In genomic region chr9:35313911-35314310, GRCh38 we compare ENCODE assay signal across 20 cellular contexts.
DNase-seq lines count a peak whose midpoint lies in the region; ATAC-seq lines count a peak whose summit lies in the region.
"Had no signal": no experiment of that assay in that cellular context is flagged by ENCODE, and none has a peak within 500 bp of the region (broad histone marks: within the 10 kb centered on the region; RNA-seq: fewer than 3 reads in every experiment).

No MANE protein-coding gene starts in this region.

- no peaks in the 10 kb centered on the region for H3K4me1 ChIP-seq in NT2/D1 (ENCODE audit: insufficient read depth, insufficient read length)
- H3K4me1 ChIP-seq: colonic mucosa had no signal

- no peak for ATAC-seq in HG03095 (IDR thresholded peaks at IDR 0.05; ENCODE audit: unreplicated experiment)
- ATAC-seq in activated naive CD8-positive, alpha-beta T cell treated with anti-CD3 and anti-CD28 coated beads, Interleukin-2, amount 50 U/mL, for 24 hours = no peak
- ATAC-seq: activated CD4-positive, alpha-beta T cell treated with anti-CD3 and anti-CD28 coated beads for 36 hours; stimulated activated effector memory CD8-positive, alpha-beta T cell treated with anti-CD3 and anti-CD28 coated beads, Interleukin-12 subunit alpha, Interleukin-12 subunit beta, amount 100 ng/mL, for 72 hours had no signal

- peaks cover 7% of the 10 kb centered on the region; the same call in 1 of the 2 replicates for H3K9me3 ChIP-seq in NT2/D1 (ENCODE audit: insufficient read depth, low read length)
- H3K9me3 ChIP-seq: colonic mucosa, psoas muscle, tibial nerve had no signal

- H3K4me1 Mint-ChIP-seq in activated naive CD8-positive, alpha-beta T cell treated with anti-CD3 and anti-CD28 coated beads, Interleukin-2, amount 50 U/mL, for 24 hours = no peaks in the 10 kb centered on the region
- H3K4me1 Mint-ChIP-seq: activated CD4-positive, alpha-beta T cell treated with anti-CD3 and anti-CD28 coated beads for 36 hours; stimulated activated effector memory CD8-positive, alpha-beta T cell treated with anti-CD3 and anti-CD28 coated beads, Interleukin-12 subunit alpha, Interleukin-12 subunit beta, amount 100 ng/mL, for 72 hours had no signal

- no peak overlapping the region for H3K27ac Mint-ChIP-seq in activated naive CD8-positive, alpha-beta T cell treated with anti-CD3 and anti-CD28 coated beads, Interleukin-2, amount 50 U/mL, for 24 hours
- H3K27ac Mint-ChIP-seq: activated CD4-positive, alpha-beta T cell treated with anti-CD3 and anti-CD28 coated beads for 36 hours; stimulated activated effector memory CD8-positive, alpha-beta T cell treated with anti-CD3 and anti-CD28 coated beads, Interleukin-12 subunit alpha, Interleukin-12 subunit beta, amount 100 ng/mL, for 72 hours had no signal

- H3K4me3 ChIP-seq in NT2/D1 (ENCODE audit: insufficient read length, low read depth) = no peak overlapping the region
- H3K4me3 ChIP-seq: colonic mucosa, psoas muscle, tibial nerve had no signal

- H3K9ac ChIP-seq in NT2/D1 (ENCODE audit: insufficient read length, low read depth) = no peak overlapping the region

- peaks cover 3% of the 10 kb centered on the region for H3K9me3 Mint-ChIP-seq in activated naive CD8-positive, alpha-beta T cell treated with anti-CD3 and anti-CD28 coated beads, Interleukin-2, amount 50 U/mL, for 24 hours
- H3K9me3 Mint-ChIP-seq: stimulated activated effector memory CD8-positive, alpha-beta T cell treated with anti-CD3 and anti-CD28 coated beads, Interleukin-12 subunit alpha, Interleukin-12 subunit beta, amount 100 ng/mL, for 72 hours had no signal

- peak; percentile 58 for DNase-seq in GM04503 (ENCODE audit: low read depth)
- peak; percentile 43 for DNase-seq in NT2/D1 (ENCODE audit: low read depth, low spot score)
- peak; percentile 45 for DNase-seq in fibroblast of gingiva (ENCODE audit: low read depth)
- DNase-seq in stromal cell of bone marrow (ENCODE audit: low read depth) = peak; percentile 34
- no peak for DNase-seq in activated naive CD8-positive, alpha-beta T cell treated with anti-CD3 and anti-CD28 coated beads, Interleukin-2, amount 50 U/mL, for 24 hours
- no peak for DNase-seq in mucosa of gallbladder (ENCODE audit: low spot score)
- DNase-seq: activated CD4-positive, alpha-beta T cell treated with anti-CD3 and anti-CD28 coated beads for 36 hours; activated CD8-positive, alpha-beta memory T cell treated with anti-CD3 and anti-CD28 coated beads, Interleukin-2, amount 50 U/mL, for 4 hours; activated gamma-delta T cell; amygdala; colonic mucosa; DMS53; head of caudate nucleus; islet precursor cell; NCI-H187; psoas muscle; T1000 had no signal

- H3K4me3 Mint-ChIP-seq in activated naive CD8-positive, alpha-beta T cell treated with anti-CD3 and anti-CD28 coated beads, Interleukin-2, amount 50 U/mL, for 24 hours = no peak overlapping the region
- H3K4me3 Mint-ChIP-seq: activated CD4-positive, alpha-beta T cell treated with anti-CD3 and anti-CD28 coated beads for 36 hours; stimulated activated effector memory CD8-positive, alpha-beta T cell treated with anti-CD3 and anti-CD28 coated beads, Interleukin-12 subunit alpha, Interleukin-12 subunit beta, amount 100 ng/mL, for 72 hours had no signal

- H3K36me3 Mint-ChIP-seq in activated naive CD8-positive, alpha-beta T cell treated with anti-CD3 and anti-CD28 coated beads, Interleukin-2, amount 50 U/mL, for 24 hours (ENCODE audit: low read depth) = no peaks in the 10 kb centered on the region
- H3K36me3 Mint-ChIP-seq: stimulated activated effector memory CD8-positive, alpha-beta T cell treated with anti-CD3 and anti-CD28 coated beads, Interleukin-12 subunit alpha, Interleukin-12 subunit beta, amount 100 ng/mL, for 72 hours had no signal

- H3K36me3 ChIP-seq in NT2/D1 (ENCODE audit: insufficient read depth, insufficient read length, low read length) = peaks cover 9% of the 10 kb centered on the region

- peaks cover 2% of the 10 kb centered on the region for H3K27me3 Mint-ChIP-seq in activated naive CD8-positive, alpha-beta T cell treated with anti-CD3 and anti-CD28 coated beads, Interleukin-2, amount 50 U/mL, for 24 hours

- H3K27me3 ChIP-seq in NT2/D1 (ENCODE audit: insufficient read depth, insufficient read length) = no peaks in the 10 kb centered on the region
- H3K27me3 ChIP-seq: colonic mucosa, tibial nerve had no signal

Comparison
In these comparisons a context has a peak if more than half of its experiments do, and no peak if none do; other contexts are left out.
1. DNase-seq: peak in GM04503 (single experiment), NT2/D1 (single experiment), fibroblast of gingiva (single experiment) and stromal cell of bone marrow (single experiment); none in activated naive CD8-positive, alpha-beta T cell treated with anti-CD3 and anti-CD28 coated beads, Interleukin-2, amount 50 U/mL, for 24 hours (single experiment) and mucosa of gallbladder (single experiment).